In the genomic region with DNA sequence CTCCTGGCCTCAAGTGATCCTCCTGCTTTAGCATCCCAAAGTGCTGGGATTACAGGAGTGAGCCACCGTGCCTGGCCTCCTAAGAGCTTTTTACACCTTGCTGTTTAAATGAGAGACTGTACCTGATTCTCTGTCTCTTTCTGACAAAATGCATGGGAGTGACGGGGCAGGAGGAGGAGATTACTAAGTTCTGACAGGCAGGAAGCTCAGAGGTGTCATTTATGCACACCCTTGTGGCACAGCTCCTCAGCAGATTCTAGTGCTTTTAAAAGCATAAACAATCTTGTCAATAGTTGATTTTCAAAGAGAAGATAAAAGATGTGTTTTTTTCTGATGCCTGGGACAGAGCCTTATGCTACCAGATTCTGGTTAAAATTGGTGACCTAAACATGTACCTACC, we compare ENCODE assay signal across 18 cellular contexts.
DNase-seq lines count a peak whose midpoint lies in the region; ATAC-seq and TF ChIP-seq lines count a peak whose summit lies in the region.
"Had no signal": no experiment of that assay in that cellular context is flagged by ENCODE, and none has a peak within 500 bp of the region (broad histone marks: within the 10 kb centered on the region; RNA-seq: fewer than 3 reads in every experiment).

No MANE protein-coding gene starts in this region.

- H3K4me3 ChIP-seq in neutrophil (ENCODE audit: low read depth in 1 of 2, low read length in 1 of 2) = no peak overlapping the region

- TF ChIP-seq CTCF in neutrophil (IDR thresholded peaks at IDR 0.05) = no peak

- H3K27ac ChIP-seq in neutrophil = peak overlapping the region; percentile 49
- H3K27ac ChIP-seq: KMS-11 had no signal

- H3K9me3 ChIP-seq in neutrophil = no peaks in the 10 kb centered on the region
- H3K9me3 ChIP-seq: Caco-2 had no signal

- no peaks in the 10 kb centered on the region for H3K27me3 ChIP-seq in neutrophil

- no peak for DNase-seq in GM03348 (ENCODE audit: low spot score)
- DNase-seq in stimulated activated naive CD4-positive, alpha-beta T cell treated with Interleukin-2 at 50 U/mL for 16 hours (lab: John Stamatoyannopoulos, UW) = no peak
- DNase-seq in activated naive CD4-positive, alpha-beta T cell treated with anti-CD3 and anti-CD28 coated beads, Interleukin-2, amount 10 ng/mL, durations not matched to agents 7 days and 5 days = no peak
- DNase-seq: AML-193, DMS53, H9, NCI-H1105, NCI-H187, NCI-H446 treated with DMSO at 0.1 percent for 48 hours, NCI-H774, SHP77, T-helper 17 cell had no signal

- H3K4me3 Mint-ChIP-seq in activated naive CD4-positive, alpha-beta T cell treated with anti-CD3 and anti-CD28 coated beads, Interleukin-2, amount 10 ng/mL, durations not matched to agents 7 days and 5 days = no peak overlapping the region
- H3K4me3 Mint-ChIP-seq: H9, T-helper 17 cell had no signal

- no peaks in the 10 kb centered on the region for H3K36me3 ChIP-seq in neutrophil

- H3K27me3 Mint-ChIP-seq in activated naive CD4-positive, alpha-beta T cell treated with anti-CD3 and anti-CD28 coated beads, Interleukin-2, amount 10 ng/mL, durations not matched to agents 7 days and 5 days = peaks cover 4% of the 10 kb centered on the region

- H3K4me1 ChIP-seq in neutrophil (ENCODE audit: control insufficient read depth in 1 of 2, insufficient read depth in 1 of 2, low read depth in 1 of 2, low read length in 1 of 2) = peaks cover 23 to 31% of the 10 kb centered on the region in 2 experiments
- H3K4me1 ChIP-seq: Caco-2 had no signal

- ATAC-seq in GM18867 (IDR thresholded peaks at IDR 0.05; ENCODE audit: unreplicated experiment) = peak; percentile 62
- peak; percentile 56 for ATAC-seq in GM21529 (IDR thresholded peaks at IDR 0.05; ENCODE audit: unreplicated experiment)
- ATAC-seq in HG03469 (IDR thresholded peaks at IDR 0.05; ENCODE audit: unreplicated experiment) = peak; percentile 46
- ATAC-seq: T-helper 17 cell had no signal

- no peaks in the 10 kb centered on the region for H3K36me3 Mint-ChIP-seq in activated naive CD4-positive, alpha-beta T cell treated with anti-CD3 and anti-CD28 coated beads, Interleukin-2, amount 10 ng/mL, durations not matched to agents 7 days and 5 days

- CTCF ChIA-PET in activated naive CD4-positive, alpha-beta T cell treated with anti-CD3 and anti-CD28 coated beads, Interleukin-2, amount 10 ng/mL, durations not matched to agents 7 days and 5 days (lab: Charles Lee) = interaction anchor here (1.0 to 1.7 kb wide), 4 partner anchors 25 to 489 kb away, joined by 3 to 9 read pairs (median 3); no protein-coding TSS in a partner anchor

- no peaks in the 10 kb centered on the region for H3K9me3 Mint-ChIP-seq in activated naive CD4-positive, alpha-beta T cell treated with anti-CD3 and anti-CD28 coated beads, Interleukin-2, amount 10 ng/mL, durations not matched to agents 7 days and 5 days
- H3K9me3 Mint-ChIP-seq: H9 had no signal

- no peak overlapping the region for H3K27ac Mint-ChIP-seq in activated naive CD4-positive, alpha-beta T cell treated with anti-CD3 and anti-CD28 coated beads, Interleukin-2, amount 10 ng/mL, durations not matched to agents 7 days and 5 days
- H3K27ac Mint-ChIP-seq: H9, T-helper 17 cell had no signal

- H3K4me1 Mint-ChIP-seq in activated naive CD4-positive, alpha-beta T cell treated with anti-CD3 and anti-CD28 coated beads, Interleukin-2, amount 10 ng/mL, durations not matched to agents 7 days and 5 days = no peaks in the 10 kb centered on the region
- H3K4me1 Mint-ChIP-seq: T-helper 17 cell had no signal
